In genomic region chr3:172216843-172217404, GRCh38 we compare ENCODE assay signal across 33 cellular contexts.
DNase-seq lines count a peak whose midpoint lies in the region; ATAC-seq and TF ChIP-seq lines count a peak whose summit lies in the region.
"Had no signal": no experiment of that assay in that cellular context is flagged by ENCODE, and none has a peak within 500 bp of the region (broad histone marks: within the 10 kb centered on the region; RNA-seq: fewer than 3 reads in every experiment).

No MANE protein-coding gene starts in this region.

- no peak overlapping the region for H3K4me3 Mint-ChIP-seq in CD4-positive, alpha-beta memory T cell
- H3K4me3 Mint-ChIP-seq in effector memory CD8-positive, alpha-beta T cell = no peak overlapping the region
- H3K4me3 Mint-ChIP-seq: activated CD4-positive, alpha-beta T cell treated with anti-CD3 and anti-CD28 coated beads, Interleukin-2, amount 10 ng/mL, durations not matched to agents 24 days and 14 days; activated naive CD4-positive, alpha-beta T cell treated with anti-CD3 and anti-CD28 coated beads, Interleukin-2, amount 50 U/mL, for 24 hours; CD14-positive monocyte; naive thymus-derived CD4-positive, alpha-beta T cell had no signal

- peaks cover 15 to 41% (median 29%) of the 10 kb centered on the region in 4 donors for H3K4me1 Mint-ChIP-seq in CD4-positive, alpha-beta memory T cell
- peaks cover 21 to 33% of the 10 kb centered on the region in 2 donors for H3K4me1 Mint-ChIP-seq in effector memory CD8-positive, alpha-beta T cell (ENCODE audit: low read depth in 2 of 2)

- DNase-seq in SK-N-SH (no peak), adrenal gland (no peak), epithelial cell of prostate (ENCODE audit: low read depth, low spot score) (no peak)
- no peak for DNase-seq in CD4-positive, alpha-beta memory T cell
- no peak for DNase-seq in effector memory CD8-positive, alpha-beta T cell
- DNase-seq: activated CD4-positive, alpha-beta T cell treated with anti-CD3 and anti-CD28 coated beads, Interleukin-2, amount 10 ng/mL, durations not matched to agents 24 days and 14 days; activated CD8-positive, alpha-beta memory T cell treated with anti-CD3 and anti-CD28 coated beads for 24 hours; activated T-cell treated with anti-CD3 and anti-CD28 coated beads for 4 hours; amygdala; DMS79 treated with DMSO at 0.1 percent for 48 hours; foreskin melanocyte; heart left ventricle; Karpas-422; kidney; MV-4-11; naive thymus-derived CD4-positive, alpha-beta T cell; NCI-H1436; NCI-H2081 treated with DMSO at 0.1 percent for 48 hours; NCI-H2227 treated with DMSO at 0.1 percent for 48 hours; NCI-H69; ovary; retina; small intestine; stimulated activated naive CD4-positive, alpha-beta T cell; upper lobe of right lung had no signal

- intact Hi-C loops in adrenal gland (cut with DNase I) = no loop called here
- intact Hi-C loops in CD4-positive, alpha-beta memory T cell (cut with micrococcal nuclease) = no loop called here

- peaks cover 0 to 7% of the 10 kb centered on the region in 2 experiments for H3K36me3 ChIP-seq in SK-N-SH (replicated peaks in 1 of 2; ENCODE audit: control insufficient read depth in 1 of 2, insufficient read depth in 2 of 2, low read length in 1 of 2)
- H3K36me3 ChIP-seq in adrenal gland (replicated peaks in 1 of 2) = no peaks in the 10 kb centered on the region
- H3K36me3 ChIP-seq in skeletal muscle satellite cell (ENCODE audit: insufficient read depth, low read length) = peaks cover 9% of the 10 kb centered on the region
- H3K36me3 ChIP-seq in CD4-positive, alpha-beta memory T cell (ENCODE audit: insufficient read depth, low read length) = no peaks in the 10 kb centered on the region
- H3K36me3 ChIP-seq: heart left ventricle, ovary, upper lobe of right lung had no signal

- no peaks in the 10 kb centered on the region for H3K9me3 ChIP-seq in SK-N-SH
- H3K9me3 ChIP-seq in adrenal gland (replicated peaks in 1 of 3) = no peaks in the 10 kb centered on the region
- no peaks in the 10 kb centered on the region for H3K9me3 ChIP-seq in skeletal muscle satellite cell (replicated peaks; ENCODE audit: low read length)
- no peaks in the 10 kb centered on the region for H3K9me3 ChIP-seq in CD4-positive, alpha-beta memory T cell (ENCODE audit: control insufficient read depth in 1 of 2, low read length in 2 of 2)
- H3K9me3 ChIP-seq: heart left ventricle, ovary, SJCRH30, upper lobe of right lung had no signal

- peak overlapping the region; percentile 56; the same call in 1 of the 2 replicates for H3K4me2 ChIP-seq in SK-N-SH
- H3K4me2 ChIP-seq in skeletal muscle satellite cell (ENCODE audit: low read length) = peak overlapping the region; percentile 61

- CTCF ChIA-PET in SK-N-SH (lab: Yijun Ruan, JAX) = no interaction called here
- CTCF ChIA-PET in CD4-positive, alpha-beta memory T cell (lab: Charles Lee; ENCODE audit: partially characterized antibody) = no interaction called here

- H2AFZ ChIP-seq in SK-N-SH (ENCODE audit: low read depth) = no peak overlapping the region

- H3K27ac ChIP-seq in SK-N-SH (ENCODE audit: low read depth in 2 of 2, low read length in 1 of 2) (peak overlapping the region in 1 of 2 experiments; percentile 69; a peak in 1 of 4 replicates), adrenal gland (peak overlapping the region in 4 of 5 donors; percentile 15 to 59 (median 33)), epithelial cell of prostate (peak overlapping the region; percentile 27)
- no peak overlapping the region for H3K27ac ChIP-seq in CD4-positive, alpha-beta memory T cell (ENCODE audit: low read depth, low read length)
- H3K27ac ChIP-seq: 22Rv1, coronary artery, SJCRH30, upper lobe of right lung had no signal

- no peak overlapping the region for H3K4me3 ChIP-seq in SK-N-SH (ENCODE audit: low read depth in 2 of 2, low read length in 1 of 2)
- no peak overlapping the region for H3K4me3 ChIP-seq in adrenal gland
- H3K4me3 ChIP-seq in skeletal muscle satellite cell (ENCODE audit: low read length) = no peak overlapping the region
- H3K4me3 ChIP-seq in CD4-positive, alpha-beta memory T cell (ENCODE audit: low read length in 2 of 2) = no peak overlapping the region
- H3K4me3 ChIP-seq: coronary artery, heart left ventricle, ovary, SJCRH30, upper lobe of right lung had no signal

- H3K4me1 ChIP-seq in SK-N-SH (ENCODE audit: control insufficient read depth in 1 of 2, insufficient read depth in 2 of 2, low read depth in 1 of 2, low read length in 1 of 2) = peaks cover 8 to 40% of the 10 kb centered on the region in 2 experiments
- peaks cover 49 to 71% of the 10 kb centered on the region in 2 donors for H3K4me1 ChIP-seq in adrenal gland (replicated peaks in 1 of 2)
- H3K4me1 ChIP-seq in skeletal muscle satellite cell (ENCODE audit: control insufficient read depth, insufficient read depth, low read length) = peaks cover 61% of the 10 kb centered on the region
- no peaks in the 10 kb centered on the region for H3K4me1 ChIP-seq in CD4-positive, alpha-beta memory T cell (ENCODE audit: insufficient read depth, low read length)

- H3K27me3 Mint-ChIP-seq in CD4-positive, alpha-beta memory T cell = no peaks in the 10 kb centered on the region
- H3K27me3 Mint-ChIP-seq in effector memory CD8-positive, alpha-beta T cell = no peaks in the 10 kb centered on the region
- H3K27me3 Mint-ChIP-seq: activated CD4-positive, alpha-beta T cell treated with anti-CD3 and anti-CD28 coated beads, Interleukin-2, amount 10 ng/mL, durations not matched to agents 24 days and 14 days; activated naive CD4-positive, alpha-beta T cell treated with anti-CD3 and anti-CD28 coated beads, Interleukin-2, amount 50 U/mL, for 24 hours; naive thymus-derived CD4-positive, alpha-beta T cell had no signal

- POLR2A ChIA-PET in SK-N-SH (lab: Yijun Ruan, JAX) = no interaction called here
- POLR2A ChIA-PET in CD4-positive, alpha-beta memory T cell (lab: Charles Lee; ENCODE audit: partially characterized antibody) = no interaction called here

- WGBS in SK-N-SH (ENCODE audit: low lambda C conversion rate) = 96% methylated on average over 3 of the region's 3 CpGs
- WGBS in adrenal gland, 4 donors = 35 to 53% (median 47%) methylated on average over 3 of the region's 3 CpGs

- H3K79me2 ChIP-seq in SK-N-SH (ENCODE audit: insufficient read depth) = peaks cover 95% of the 10 kb centered on the region

- H3K9ac ChIP-seq in SK-N-SH = no peak overlapping the region
- no peak overlapping the region for H3K9ac ChIP-seq in skeletal muscle satellite cell (ENCODE audit: low read depth, low read length)

- H3K27me3 ChIP-seq in SK-N-SH (ENCODE audit: insufficient read depth) = no peaks in the 10 kb centered on the region
- no peaks in the 10 kb centered on the region for H3K27me3 ChIP-seq in adrenal gland
- H3K27me3 ChIP-seq in skeletal muscle satellite cell (ENCODE audit: control insufficient read depth, insufficient read depth, low read length) = no peaks in the 10 kb centered on the region
- no peaks in the 10 kb centered on the region for H3K27me3 ChIP-seq in CD4-positive, alpha-beta memory T cell (ENCODE audit: insufficient read depth, low read length)
- H3K27me3 ChIP-seq: heart left ventricle, ovary, SJCRH30, upper lobe of right lung had no signal

- H4K20me1 ChIP-seq in SK-N-SH (ENCODE audit: insufficient read depth) = peaks cover 52% of the 10 kb centered on the region

- no peaks in the 10 kb centered on the region for H3K9me2 ChIP-seq in SK-N-SH

- H3K36me3 Mint-ChIP-seq in CD4-positive, alpha-beta memory T cell = peaks cover 1 to 10% of the 10 kb centered on the region in 2 donors
- H3K36me3 Mint-ChIP-seq in effector memory CD8-positive, alpha-beta T cell (ENCODE audit: insufficient read depth) = peaks cover 3% of the 10 kb centered on the region

- no peak for TF ChIP-seq POLR2A in adrenal gland (IDR thresholded peaks at IDR 0.05)

- no peak for ATAC-seq in SK-N-SH treated with all-trans-retinoic acid at 6 μM for 48 hours
- ATAC-seq in effector memory CD8-positive, alpha-beta T cell (replicated peaks) = no peak
- ATAC-seq in GM19023 (IDR thresholded peaks at IDR 0.05; ENCODE audit: unreplicated experiment) = no peak
- ATAC-seq: heart left ventricle; naive thymus-derived CD4-positive, alpha-beta T cell; upper lobe of right lung had no signal

- no peak for TF ChIP-seq RAD21 in SK-N-SH (IDR thresholded peaks at IDR 0.05; ENCODE audit: low read length)

- TF ChIP-seq CTCF in SK-N-SH (IDR thresholded peaks at IDR 0.05) = no peak
- no peak for TF ChIP-seq CTCF in adrenal gland (IDR thresholded peaks at IDR 0.05)

- H3K9me3 Mint-ChIP-seq in CD4-positive, alpha-beta memory T cell = peaks cover 0 to 2% (median 0%) of the 10 kb centered on the region in 8 donors
- H3K9me3 Mint-ChIP-seq in effector memory CD8-positive, alpha-beta T cell = no peaks in the 10 kb centered on the region
- H3K9me3 Mint-ChIP-seq: activated naive CD4-positive, alpha-beta T cell treated with anti-CD3 and anti-CD28 coated beads, Interleukin-2, amount 50 U/mL, for 24 hours; CD14-positive monocyte had no signal

- no peak for TF ChIP-seq EP300 in SK-N-SH (IDR thresholded peaks at IDR 0.05; ENCODE audit: borderline replicate concordance in 1 of 2, low read depth in 1 of 2, low read length in 1 of 2)

- H3F3A ChIP-seq in SK-N-SH (replicated peaks; ENCODE audit: insufficient read depth) = peaks cover 34% of the 10 kb centered on the region

- H3K27ac Mint-ChIP-seq in CD4-positive, alpha-beta memory T cell = no peak overlapping the region
- H3K27ac Mint-ChIP-seq in effector memory CD8-positive, alpha-beta T cell = no peak overlapping the region
- H3K27ac Mint-ChIP-seq: activated CD4-positive, alpha-beta T cell treated with anti-CD3 and anti-CD28 coated beads, Interleukin-2, amount 10 ng/mL, durations not matched to agents 24 days and 14 days; activated naive CD4-positive, alpha-beta T cell treated with anti-CD3 and anti-CD28 coated beads, Interleukin-2, amount 50 U/mL, for 24 hours; naive thymus-derived CD4-positive, alpha-beta T cell had no signal

TF ChIP-seq in SK-N-SH, 30 proteins besides CTCF, POLR2A, EP300 and RAD21:
- TF ChIP-seq SIN3A (IDR thresholded peaks at IDR 0.05; ENCODE audit: borderline replicate concordance, low read depth, low read length) (no peak), NRF1 (IDR thresholded peaks at IDR 0.05; ENCODE audit: low read depth, low read length) (no peak), NFIC (IDR thresholded peaks at IDR 0.05; ENCODE audit: borderline replicate concordance) (no peak), FOXM1 (IDR thresholded peaks at IDR 0.05; ENCODE audit: low read depth) (no peak)

TF ChIP-seq in SK-N-SH treated with all-trans-retinoic acid at 6 μM for 48 hours, 23 proteins besides CTCF, POLR2A, EP300 and RAD21:
- TF ChIP-seq ESRRG (CRISPR knock-in tag; IDR thresholded peaks at IDR 0.05) = no peak
- TF ChIP-seq ZNF8 (CRISPR knock-in tag; IDR thresholded peaks at IDR 0.05) = no peak
